16 cellular contexts compared by ENCODE assay signal in genomic region chr2:30641765-30642341, GRCh38.
DNase-seq lines count a peak whose midpoint lies in the region; ATAC-seq and TF ChIP-seq lines count a peak whose summit lies in the region.
"Had no signal": no experiment of that assay in that cellular context is flagged by ENCODE, and none has a peak within 500 bp of the region (broad histone marks: within the 10 kb centered on the region; RNA-seq: fewer than 3 reads in every experiment).

No MANE protein-coding gene starts in this region.

- no peak overlapping the region for H3K4me2 ChIP-seq in OCI-LY7 (ENCODE audit: low read length)
- H3K4me2 ChIP-seq: A549 had no signal

- WGBS in prostate gland = 24% methylated on average over 3 of the region's 3 CpGs

- H3K27ac ChIP-seq in OCI-LY7 (ENCODE audit: low read depth, low read length, poor library complexity, severe bottlenecking) (no peak overlapping the region), prostate gland (no peak overlapping the region)
- H3K27ac ChIP-seq: A549 had no signal

- DNase-seq in NCI-H345 (lab: John Stamatoyannopoulos, UW) (peak; percentile 27), NCI-H345 treated with DMSO at 0.1 percent for 48 hours (lab: John Stamatoyannopoulos, UW; ENCODE audit: unreplicated experiment) (no peak), NCI-H2081 (lab: John Stamatoyannopoulos, UW) (peak; percentile 80 to 95), OCI-LY7 (ENCODE audit: low spot score) (no peak), prostate gland (ENCODE audit: low spot score) (peak; percentile 29), GM19240 (ENCODE audit: insufficient read length, low spot score) (no peak)
- DNase-seq in stimulated activated CD4-positive, alpha-beta T cell treated with anti-CD3 and anti-CD28 coated beads, Interleukin-1b, Interleukin-23, amount 100 ng/mL, for 48 hours = no peak
- DNase-seq: activated CD4-positive, CD25-positive, alpha-beta regulatory T cell; activated naive CD8-positive, alpha-beta T cell treated with anti-CD3 and anti-CD28 coated beads, Interleukin-2, amount 10 ng/mL, durations not matched to agents 7 days and 5 days; activated T-cell treated with anti-CD3 and anti-CD28 coated beads, Interleukin-2, amount 50 U/mL, for 72 hours; dermis blood vessel endothelial cell; sigmoid colon; stimulated activated CD4-positive, alpha-beta T cell treated with anti-CD3 and anti-CD28 coated beads, Interleukin-2, amount 100 ng/mL, for 24 hours had no signal

- no peaks in the 10 kb centered on the region for H3K9me2 ChIP-seq in OCI-LY7 (ENCODE audit: insufficient read depth, low read length)

- no peak for TF ChIP-seq POLR2A in prostate gland (IDR thresholded peaks at IDR 0.05)

- no peaks in the 10 kb centered on the region for H3K79me2 ChIP-seq in OCI-LY7 (ENCODE audit: insufficient read depth, low read depth, low read length)

- H4K20me1 ChIP-seq in OCI-LY7 (ENCODE audit: insufficient read depth, low read length) = no peaks in the 10 kb centered on the region

- CTCF ChIA-PET in OCI-LY7 (lab: Charles Lee; ENCODE audit: unreplicated experiment) = no interaction called here

- TSS peak; percentile 56 for BruUV-seq in OCI-LY7 (replicated peaks; lab: Mats Ljungman, UMichigan)

- no peak for ATAC-seq in activated CD4-positive, CD25-positive, alpha-beta regulatory T cell treated with anti-CD3 and anti-CD28 coated beads, Interleukin-2, amount 50 U/mL, for 24 hours
- ATAC-seq: A549; activated T-cell treated with anti-CD3 and anti-CD28 coated beads, Interleukin-2, amount 50 U/mL, for 72 hours had no signal

- H2AFZ ChIP-seq in OCI-LY7 (ENCODE audit: low read length) = no peak overlapping the region

- H3K4me1 ChIP-seq in OCI-LY7 (ENCODE audit: insufficient read depth, low read length, poor library complexity, severe bottlenecking) (no peaks in the 10 kb centered on the region), prostate gland (replicated peaks) (no peaks in the 10 kb centered on the region)
- H3K4me1 ChIP-seq: A549, HAP-1, sigmoid colon had no signal

- H3K36me3 ChIP-seq in OCI-LY7 (ENCODE audit: insufficient read depth, low read length) (peaks cover 3% of the 10 kb centered on the region; the same call in 1 of the 2 replicates), prostate gland (no peaks in the 10 kb centered on the region)

- POLR2A ChIA-PET in OCI-LY7 (lab: Charles Lee) = interaction anchor here (0.6 to 1.0 kb wide), 3 partner anchors 11 to 1247 kb away, joined by 3 to 4 read pairs (median 3); no protein-coding TSS in a partner anchor

- H3K9me3 ChIP-seq in OCI-LY7 (ENCODE audit: low read length) = no peaks in the 10 kb centered on the region
- no peaks in the 10 kb centered on the region for H3K9me3 ChIP-seq in prostate gland
- H3K9me3 ChIP-seq: A549, HAP-1, sigmoid colon had no signal

- TF ChIP-seq CTCF in OCI-LY7 (conservative IDR thresholded peaks at IDR 0.05; ENCODE audit: low read length) = no peak
- TF ChIP-seq CTCF in prostate gland (IDR thresholded peaks at IDR 0.05) = no peak

- H3K27me3 ChIP-seq in prostate gland (replicated peaks; ENCODE audit: insufficient read depth) = no peaks in the 10 kb centered on the region
- H3K27me3 ChIP-seq: sigmoid colon had no signal

- H3K4me3 ChIP-seq in OCI-LY7 (ENCODE audit: low read depth, low read length, poor library complexity, severe bottlenecking) = no peak overlapping the region
- no peak overlapping the region for H3K4me3 ChIP-seq in prostate gland
- H3K4me3 ChIP-seq: A549, HAP-1, sigmoid colon had no signal

- intact Hi-C loops in OCI-LY7 (cut with micrococcal nuclease; ENCODE audit: unreplicated experiment) (no loop called here), prostate gland (cut with DNase I) (no loop called here)

Comparison
In these comparisons a context has a peak if more than half of its experiments do, and no peak if none do; other contexts are left out.
1. DNase-seq: peak in NCI-H345 (single experiment), NCI-H2081 (2 of 2) and prostate gland (single experiment); none in NCI-H345 treated with DMSO at 0.1 percent for 48 hours (single experiment), OCI-LY7 (single experiment), GM19240 (single experiment) and stimulated activated CD4-positive, alpha-beta T cell treated with anti-CD3 and anti-CD28 coated beads, Interleukin-1b, Interleukin-23, amount 100 ng/mL, for 48 hours (single experiment).